In genomic region chr1:214476958-214477870, GRCh38 we compare ENCODE assay signal across 11 cellular contexts.
DNase-seq lines count a peak whose midpoint lies in the region; ATAC-seq, FAIRE-seq and TF ChIP-seq lines count a peak whose summit lies in the region.
"Had no signal": no experiment of that assay in that cellular context is flagged by ENCODE, and none has a peak within 500 bp of the region (broad histone marks: within the 10 kb centered on the region; RNA-seq: fewer than 3 reads in every experiment).

No MANE protein-coding gene starts in this region.

- H3K27me3 ChIP-seq in BJ (ENCODE audit: control insufficient read depth, insufficient read depth, low read length) (no peaks in the 10 kb centered on the region), HUES64 (ENCODE audit: insufficient read depth, low read length) (no peaks in the 10 kb centered on the region), endothelial cell of umbilical vein (ENCODE audit: control insufficient read depth in 2 of 2, insufficient read depth in 2 of 2, low read length in 2 of 2) (no peaks in the 10 kb centered on the region)
- H3K27me3 ChIP-seq: stomach had no signal

- CTCF ChIA-PET in BJ (lab: Yijun Ruan, JAX) (interaction anchor here (0.6 to 1.3 kb wide), 5 partner anchors 17 to 88 kb away, joined by 3 read pairs; no protein-coding TSS in a partner anchor), endothelial cell of umbilical vein (lab: Charles Lee) (interaction anchor here (0.7 to 1.8 kb wide), 11 partner anchors 8 to 145 kb away, joined by 3 to 10 read pairs (median 3); no protein-coding TSS in a partner anchor)

- peaks cover 24% of the 10 kb centered on the region for H3K4me1 Mint-ChIP-seq in neural crest cell
- no peaks in the 10 kb centered on the region for H3K4me1 Mint-ChIP-seq in stimulated activated memory B cell treated with anti-CD40 and anti-IgM and Interleukin-4, amounts not matched to agents 10 μg/mL and 1 μg/mL and 100 μg/mL, for 72 hours

- in situ Hi-C loops in G401 (cut with HindIII; ENCODE audit: low sequenced_read_pairs) = no loop called here

- TF ChIP-seq CTCF in BJ (IDR thresholded peaks at IDR 0.05; ENCODE audit: insufficient read depth, low read depth, low read length) (no peak), endothelial cell of umbilical vein (IDR thresholded peaks at IDR 0.05; ENCODE audit: extremely low read depth in 1 of 2, insufficient read depth in 1 of 2, low read depth in 1 of 2, low read length in 2 of 2) (no peak), neural crest cell (conservative IDR thresholded peaks at IDR 0.05) (no peak)

- H3K36me3 ChIP-seq in BJ (ENCODE audit: control insufficient read depth, insufficient read depth, low read length) = no peaks in the 10 kb centered on the region
- H3K36me3 ChIP-seq in HUES64 (ENCODE audit: insufficient read depth, low read length) = no peaks in the 10 kb centered on the region
- no peaks in the 10 kb centered on the region for H3K36me3 ChIP-seq in endothelial cell of umbilical vein (ENCODE audit: control insufficient read depth in 2 of 2, extremely low read depth in 1 of 2, insufficient read depth in 2 of 2, low read length in 2 of 2)
- H3K36me3 ChIP-seq: stomach had no signal

- no peak for ATAC-seq in stimulated activated memory B cell treated with anti-CD40 and anti-IgM and Interleukin-4, amounts not matched to agents 10 μg/mL and 1 μg/mL and 100 μg/mL, for 72 hours

- H2AFZ ChIP-seq in endothelial cell of umbilical vein (ENCODE audit: low read depth, low read length) = no peak overlapping the region

- no peak overlapping the region for H3K4me3 ChIP-seq in BJ (ENCODE audit: low read depth, low read length)
- no peak overlapping the region for H3K4me3 ChIP-seq in HUES64 (ENCODE audit: low read length)
- peak overlapping the region in 1 of 3 experiments; percentile 15 for H3K4me3 ChIP-seq in endothelial cell of umbilical vein (replicated peaks in 1 of 3; ENCODE audit: insufficient read depth in 1 of 3, low read depth in 1 of 3, low read length in 3 of 3)
- H3K4me3 ChIP-seq: stomach had no signal

- no TSS peak for BruUV-seq in endothelial cell of umbilical vein (replicated peaks; lab: Mats Ljungman, UMichigan)

- intact Hi-C loops in endothelial cell of umbilical vein (cut with micrococcal nuclease) = loop anchor here (2.0 kb wide), 3 partner anchors 30 to 74 kb away; partner anchors contain the start of gene PTPN14

- WGBS in HUES64 = 86% methylated on average over 7 of the region's 7 CpGs

- H3K27me3 Mint-ChIP-seq in neural crest cell (ENCODE audit: low read depth) = no peaks in the 10 kb centered on the region
- peaks cover 14% of the 10 kb centered on the region for H3K27me3 Mint-ChIP-seq in stimulated activated memory B cell treated with anti-CD40 and anti-IgM and Interleukin-4, amounts not matched to agents 10 μg/mL and 1 μg/mL and 100 μg/mL, for 72 hours

- H3K27ac ChIP-seq in HUES64 (ENCODE audit: low read depth, low read length) (peak overlapping the region; percentile 55), endothelial cell of umbilical vein (ENCODE audit: insufficient read depth, low read depth, low read length) (peak overlapping the region; percentile 70), substantia nigra (ENCODE audit: low read depth, low read length, poor library complexity, severe bottlenecking) (no peak overlapping the region)

- peaks cover 3% of the 10 kb centered on the region for H4K20me1 ChIP-seq in endothelial cell of umbilical vein (replicated peaks; ENCODE audit: control insufficient read depth, extremely low read depth, insufficient read depth, low read length)

- H3K4me1 ChIP-seq in HUES64 (ENCODE audit: insufficient read depth, low read length) = peaks cover 60% of the 10 kb centered on the region
- peaks cover 28% of the 10 kb centered on the region for H3K4me1 ChIP-seq in endothelial cell of umbilical vein (ENCODE audit: control insufficient read depth, extremely low read depth, insufficient read depth, low read length)

- no peaks in the 10 kb centered on the region for H3K9me3 Mint-ChIP-seq in neural crest cell
- H3K9me3 Mint-ChIP-seq in stimulated activated memory B cell treated with anti-CD40 and anti-IgM and Interleukin-4, amounts not matched to agents 10 μg/mL and 1 μg/mL and 100 μg/mL, for 72 hours = no peaks in the 10 kb centered on the region
- H3K9me3 Mint-ChIP-seq: activated CD4-positive, alpha-beta memory T cell treated with anti-CD3 and anti-CD28 coated beads for 36 hours had no signal

- no peak overlapping the region for H3K9ac ChIP-seq in HUES64 (ENCODE audit: low read depth, low read length)
- H3K9ac ChIP-seq in endothelial cell of umbilical vein (replicated peaks; ENCODE audit: extremely low read depth, insufficient read depth, low read length) = peak overlapping the region; percentile 5

- H3K79me2 ChIP-seq in endothelial cell of umbilical vein (ENCODE audit: control insufficient read depth, insufficient read depth, low read length) = peaks cover 92% of the 10 kb centered on the region

- no peak overlapping the region for H3K4me3 Mint-ChIP-seq in neural crest cell
- H3K4me3 Mint-ChIP-seq in stimulated activated memory B cell treated with anti-CD40 and anti-IgM and Interleukin-4, amounts not matched to agents 10 μg/mL and 1 μg/mL and 100 μg/mL, for 72 hours = no peak overlapping the region
- H3K4me3 Mint-ChIP-seq: activated CD4-positive, alpha-beta memory T cell treated with anti-CD3 and anti-CD28 coated beads for 36 hours had no signal

- peak overlapping the region; percentile 68 for H3K27ac Mint-ChIP-seq in neural crest cell (ENCODE audit: unreplicated experiment)
- H3K27ac Mint-ChIP-seq in stimulated activated memory B cell treated with anti-CD40 and anti-IgM and Interleukin-4, amounts not matched to agents 10 μg/mL and 1 μg/mL and 100 μg/mL, for 72 hours = no peak overlapping the region
- H3K27ac Mint-ChIP-seq: activated CD4-positive, alpha-beta memory T cell treated with anti-CD3 and anti-CD28 coated beads for 36 hours had no signal

- POLR2A ChIA-PET in BJ (lab: Charles Lee) (interaction anchor here (0.6 kb wide), 1 partner anchor 1354 kb away, joined by 3 read pairs; no protein-coding TSS in a partner anchor), endothelial cell of umbilical vein (lab: Charles Lee) (no interaction called here)

- peak overlapping the region; percentile 23 for H3K4me2 ChIP-seq in endothelial cell of umbilical vein (ENCODE audit: insufficient read depth, low read length)

- DNase-seq in BJ (ENCODE audit: low read depth) = peak; percentile 55
- DNase-seq in endothelial cell of umbilical vein (ENCODE audit: low read depth, low spot score) = peak; percentile 75
- no peak for DNase-seq in neural crest cell (ENCODE audit: low read depth, low spot score)
- no peak for DNase-seq in G401 (ENCODE audit: low spot score)
- no peak for DNase-seq in substantia nigra (lab: John Stamatoyannopoulos, UW)
- no peak for DNase-seq in 8988T
- DNase-seq: activated CD4-positive, alpha-beta memory T cell treated with anti-CD3 and anti-CD28 coated beads for 36 hours; MV-4-11 had no signal

- dilution Hi-C loops in endothelial cell of umbilical vein (cut with MboI; ENCODE audit: extremely low pct_ligation_motif_present, low sequenced_read_pairs) = loop anchor here (10.0 kb wide), 1 partner anchor 68 kb away; no protein-coding TSS in a partner anchor

- peaks cover 1% of the 10 kb centered on the region for H3K36me3 Mint-ChIP-seq in neural crest cell (ENCODE audit: low read depth)
- no peaks in the 10 kb centered on the region for H3K36me3 Mint-ChIP-seq in stimulated activated memory B cell treated with anti-CD40 and anti-IgM and Interleukin-4, amounts not matched to agents 10 μg/mL and 1 μg/mL and 100 μg/mL, for 72 hours
- H3K36me3 Mint-ChIP-seq: activated CD4-positive, alpha-beta memory T cell treated with anti-CD3 and anti-CD28 coated beads for 36 hours had no signal

- no peak for TF ChIP-seq POLR2A in endothelial cell of umbilical vein (IDR thresholded peaks at IDR 0.05; ENCODE audit: low read depth, low read length)

- H3K9me3 ChIP-seq in HUES64 (ENCODE audit: insufficient read depth, low read depth, low read length) (no peaks in the 10 kb centered on the region), endothelial cell of umbilical vein (replicated peaks; ENCODE audit: control insufficient read depth, insufficient read depth, low read length) (no peaks in the 10 kb centered on the region)
- H3K9me3 ChIP-seq: stomach had no signal

- H3K9me1 ChIP-seq in endothelial cell of umbilical vein (replicated peaks; ENCODE audit: control insufficient read depth, extremely low read depth, insufficient read depth, low read length) = no peaks in the 10 kb centered on the region

- FAIRE-seq in endothelial cell of umbilical vein (lab: Jason Lieb, UNC) = no peak

TF ChIP-seq in endothelial cell of umbilical vein, 7 proteins besides CTCF, POLR2A, EP300 and RAD21:
- TF ChIP-seq EZH2 (IDR thresholded peaks at IDR 0.05; ENCODE audit: borderline replicate concordance, low read depth, low read length, severe bottlenecking) = no peak

Comparison
In these comparisons a context has a peak if more than half of its experiments do, and no peak if none do; other contexts are left out.
1. DNase-seq: peak in BJ (single experiment) and endothelial cell of umbilical vein (single experiment); none in neural crest cell (single experiment), G401 (single experiment), substantia nigra (0 of 49) and 8988T (single experiment).